In genomic region chr16:4049031-4049430, GRCh38 we compare ENCODE assay signal across 23 cellular contexts.
DNase-seq lines count a peak whose midpoint lies in the region; ATAC-seq and TF ChIP-seq lines count a peak whose summit lies in the region.
"Had no signal": no experiment of that assay in that cellular context is flagged by ENCODE, and none has a peak within 500 bp of the region (broad histone marks: within the 10 kb centered on the region; RNA-seq: fewer than 3 reads in every experiment).

No MANE protein-coding gene starts in this region.

- intact Hi-C loops in thyroid gland (cut with DNase I) = no loop called here

- H2BK12ac ChIP-seq in neuronal stem cell (ENCODE audit: low read length) = no peak overlapping the region

- CTCF ChIA-PET in WTC11 (lab: Charles Lee) = no interaction called here

- H2BK15ac ChIP-seq in neuronal stem cell (ENCODE audit: low read length) = no peak overlapping the region

- H3K9me3 ChIP-seq in neuronal stem cell (replicated peaks in 1 of 2; ENCODE audit: control insufficient read depth in 2 of 2, insufficient read depth in 1 of 2, low read depth in 1 of 2, low read length in 2 of 2) (no peaks in the 10 kb centered on the region), thyroid gland (no peaks in the 10 kb centered on the region)
- H3K9me3 ChIP-seq: MG63 had no signal

- H3K36me3 ChIP-seq in neuronal stem cell (replicated peaks in 1 of 2; ENCODE audit: control insufficient read depth in 2 of 2, insufficient read depth in 2 of 2, low read length in 2 of 2) = no peaks in the 10 kb centered on the region
- H3K36me3 ChIP-seq in thyroid gland = no peaks in the 10 kb centered on the region

- H2AK5ac ChIP-seq in neuronal stem cell (ENCODE audit: low read depth, low read length) = no peak overlapping the region

- no peaks in the 10 kb centered on the region for H3K27me3 ChIP-seq in neuronal stem cell (ENCODE audit: control insufficient read depth in 3 of 3, insufficient read depth in 3 of 3, low read depth in 1 of 3, low read length in 3 of 3)
- H3K27me3 ChIP-seq in thyroid gland = no peaks in the 10 kb centered on the region
- H3K27me3 ChIP-seq: MG63 had no signal

- no peaks in the 10 kb centered on the region for H3K9me3 Mint-ChIP-seq in WTC11
- H3K9me3 Mint-ChIP-seq: CD4-positive, CD25-positive, alpha-beta regulatory T cell; GM23338 had no signal

- H3K27ac Mint-ChIP-seq in WTC11 = peak overlapping the region; percentile 21; the same call in 1 of the 2 replicates
- H3K27ac Mint-ChIP-seq: B cell; CD4-positive, CD25-positive, alpha-beta regulatory T cell; GM23338 had no signal

- H3K4me1 ChIP-seq in neuronal stem cell (ENCODE audit: control insufficient read depth in 2 of 2, insufficient read depth in 1 of 2, low read depth in 1 of 2, low read length in 2 of 2) (peaks cover 0 to 14% of the 10 kb centered on the region in 2 donors), thyroid gland (peaks cover 55 to 70% of the 10 kb centered on the region in 2 donors)

- no peak for TF ChIP-seq POLR2A in thyroid gland (IDR thresholded peaks at IDR 0.05)

- H3K4me2 ChIP-seq in neuronal stem cell (ENCODE audit: insufficient read depth, low read length, poor library complexity, severe bottlenecking) = no peak overlapping the region
- H3K4me2 ChIP-seq: GM23338 had no signal

- H2BK5ac ChIP-seq in neuronal stem cell (ENCODE audit: low read length) = no peak overlapping the region

- H3K14ac ChIP-seq in neuronal stem cell (ENCODE audit: low read length) = peak overlapping the region; percentile 56

- no CpG with 5 or more reads among the region's 8 CpGs for WGBS in neuronal stem cell (ENCODE audit: extremely low coverage in 2 of 2, insufficient read length in 2 of 2, insufficient replicate concordance in 1 of 2), 2 donors
- WGBS in thyroid gland, 2 donors = 90 to 91% methylated on average over 7 of the region's 8 CpGs

- ATAC-seq in WTC11 = no peak
- no peak for ATAC-seq in GM18907 (IDR thresholded peaks at IDR 0.05; ENCODE audit: unreplicated experiment)
- ATAC-seq: GM23338, Panc1 had no signal

- no peaks in the 10 kb centered on the region for H3K79me1 ChIP-seq in neuronal stem cell (ENCODE audit: low read depth, low read length)

- POLR2A ChIA-PET in WTC11 (lab: Charles Lee) = no interaction called here

- no peak overlapping the region for H4K91ac ChIP-seq in neuronal stem cell (ENCODE audit: low read depth, low read length, poor library complexity)

- H3K27ac ChIP-seq in neuronal stem cell (replicated peaks; ENCODE audit: low read length) (no peak overlapping the region), thyroid gland (peak overlapping the region; percentile 88 to 100 (median 92))
- H3K27ac ChIP-seq: SK-N-MC had no signal

- TF ChIP-seq CTCF in WTC11 (IDR thresholded peaks at IDR 0.05) = no peak
- no peak for TF ChIP-seq CTCF in thyroid gland (IDR thresholded peaks at IDR 0.05)

- no peak overlapping the region for H2AFZ ChIP-seq in neuronal stem cell (ENCODE audit: low read length)
- H2AFZ ChIP-seq: GM23338 had no signal

- peaks cover 6% of the 10 kb centered on the region for H3K4me1 Mint-ChIP-seq in WTC11
- H3K4me1 Mint-ChIP-seq: CD4-positive, CD25-positive, alpha-beta regulatory T cell had no signal

- no peak overlapping the region for H4K8ac ChIP-seq in neuronal stem cell (ENCODE audit: low read depth, low read length)

- no peaks in the 10 kb centered on the region for H3K27me3 Mint-ChIP-seq in WTC11 (ENCODE audit: low read depth)

- H3K4me3 ChIP-seq in neuronal stem cell (ENCODE audit: low read length in 2 of 2) (no peak overlapping the region), thyroid gland (replicated peaks in 1 of 3) (no peak overlapping the region)
- H3K4me3 ChIP-seq: GM23338, MG63, SK-N-MC had no signal

- H3K23ac ChIP-seq in neuronal stem cell (ENCODE audit: low read depth, low read length, poor library complexity) = no peak overlapping the region

- H3K18ac ChIP-seq in neuronal stem cell (ENCODE audit: low read length) = no peak overlapping the region

- DNase-seq in EH (ENCODE audit: low read depth) = peak; percentile 25
- no peak for DNase-seq in WTC11 (ENCODE audit: low spot score)
- no peak for DNase-seq in neuronal stem cell (ENCODE audit: low spot score)
- DNase-seq in thyroid gland = no peak
- DNase-seq in AG08396 (ENCODE audit: low spot score) = no peak
- no peak for DNase-seq in NCI-H2029 (lab: John Stamatoyannopoulos, UW)
- DNase-seq: CD4-positive, CD25-positive, alpha-beta regulatory T cell; HCEC 1CT; KG1; MG63; NCI-H1694 treated with DMSO at 0.1 percent for 48 hours; NCI-H2081 treated with DMSO at 0.1 percent for 48 hours; NCI-H2171; NCI-H226; NCI-H510A; NCI-H69; SHP77 treated with DMSO at 0.1 percent for 48 hours; SW 1271 had no signal

- H3K9ac ChIP-seq in neuronal stem cell (ENCODE audit: low read depth, low read length, poor library complexity) = no peak overlapping the region

- no peaks in the 10 kb centered on the region for H3K36me3 Mint-ChIP-seq in WTC11
- H3K36me3 Mint-ChIP-seq: CD4-positive, CD25-positive, alpha-beta regulatory T cell had no signal

- H3K4me3 Mint-ChIP-seq in WTC11 = no peak overlapping the region
- H3K4me3 Mint-ChIP-seq: B cell; CD4-positive, CD25-positive, alpha-beta regulatory T cell; GM23338 had no signal

- no peak overlapping the region for H3K4ac ChIP-seq in neuronal stem cell (ENCODE audit: low read length)

- H2BK120ac ChIP-seq in neuronal stem cell (ENCODE audit: low read depth, low read length) = no peak overlapping the region

TF ChIP-seq in WTC11, 78 proteins besides CTCF, POLR2A, EP300 and RAD21:
- TF ChIP-seq MAX (CRISPR knock-in tag; IDR thresholded peaks at IDR 0.05) = no peak
- TF ChIP-seq, protein P1, sequence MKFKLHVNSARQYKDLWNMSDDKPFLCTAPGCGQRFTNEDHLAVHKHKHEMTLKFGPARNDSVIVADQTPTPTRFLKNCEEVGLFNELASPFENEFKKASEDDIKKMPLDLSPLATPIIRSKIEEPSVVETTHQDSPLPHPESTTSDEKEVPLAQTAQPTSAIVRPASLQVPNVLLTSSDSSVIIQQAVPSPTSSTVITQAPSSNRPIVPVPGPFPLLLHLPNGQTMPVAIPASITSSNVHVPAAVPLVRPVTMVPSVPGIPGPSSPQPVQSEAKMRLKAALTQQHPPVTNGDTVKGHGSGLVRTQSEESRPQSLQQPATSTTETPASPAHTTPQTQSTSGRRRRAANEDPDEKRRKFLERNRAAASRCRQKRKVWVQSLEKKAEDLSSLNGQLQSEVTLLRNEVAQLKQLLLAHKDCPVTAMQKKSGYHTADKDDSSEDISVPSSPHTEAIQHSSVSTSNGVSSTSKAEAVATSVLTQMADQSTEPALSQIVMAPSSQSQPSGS (CRISPR knock-in tag; IDR thresholded peaks at IDR 0.05; ENCODE audit: borderline replicate concordance, low read depth) = no peak
- TF ChIP-seq, protein P2, sequence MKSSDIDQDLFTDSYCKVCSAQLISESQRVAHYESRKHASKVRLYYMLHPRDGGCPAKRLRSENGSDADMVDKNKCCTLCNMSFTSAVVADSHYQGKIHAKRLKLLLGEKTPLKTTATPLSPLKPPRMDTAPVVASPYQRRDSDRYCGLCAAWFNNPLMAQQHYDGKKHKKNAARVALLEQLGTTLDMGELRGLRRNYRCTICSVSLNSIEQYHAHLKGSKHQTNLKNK (CRISPR knock-in tag; IDR thresholded peaks at IDR 0.05) = no peak
